26 cellular contexts compared by ENCODE assay signal in the genomic region with DNA sequence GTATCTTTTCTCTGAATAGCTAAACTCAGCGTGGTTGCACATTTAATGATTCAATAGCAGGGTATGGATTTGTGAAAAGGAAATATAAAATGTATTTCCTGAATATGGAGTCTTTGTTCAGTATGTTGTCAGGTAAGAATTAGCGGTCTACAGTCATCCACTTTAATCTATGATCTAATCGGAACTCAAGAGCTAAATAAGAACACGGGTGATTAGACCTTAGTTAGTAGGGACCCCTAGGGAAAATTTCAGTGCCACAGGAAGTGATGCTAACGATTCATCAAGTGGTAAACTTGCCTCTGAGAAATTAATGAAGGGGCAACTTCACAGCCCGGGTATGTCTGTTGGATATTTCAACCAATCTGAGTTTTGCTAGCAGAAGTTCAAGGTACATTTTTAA. TPM values are rescaled to one million over a fixed set of nuclear protein-coding genes. Genes with fewer than 3 reads are reported as not detected.
DNase-seq lines count a peak whose midpoint lies in the region; ATAC-seq, FAIRE-seq and TF ChIP-seq lines count a peak whose summit lies in the region.
"Had no signal": no experiment of that assay in that cellular context is flagged by ENCODE, and none has a peak within 500 bp of the region (broad histone marks: within the 10 kb centered on the region; RNA-seq: fewer than 3 reads in every experiment).

No MANE protein-coding gene starts in this region.

- POLR2A ChIA-PET in HCT116 (lab: Charles Lee) = interaction anchor here (1.0 to 7.0 kb wide), 11 partner anchors 10 to 299 kb away, joined by 3 to 146 read pairs (median 7); no protein-coding TSS in a partner anchor
- POLR2A ChIA-PET in endothelial cell of umbilical vein (lab: Charles Lee) = interaction anchor here (1.2 to 1.7 kb wide), 2 partner anchors 13 to 39 kb away, joined by 3 to 4 read pairs; no protein-coding TSS in a partner anchor

- no peaks in the 10 kb centered on the region for H3K9me1 ChIP-seq in endothelial cell of umbilical vein (replicated peaks; ENCODE audit: control insufficient read depth, extremely low read depth, insufficient read depth, low read length)

- CTCF ChIA-PET in HCT116 (lab: Charles Lee) (no interaction called here), endothelial cell of umbilical vein (lab: Charles Lee) (interaction anchor here (1.3 to 4.2 kb wide), 5 partner anchors 9 to 62 kb away, joined by 3 to 29 read pairs (median 6); a partner anchor contains a TSS)

- H3K4me3 Mint-ChIP-seq in osteocyte (ENCODE audit: unreplicated experiment) = no peak overlapping the region
- H3K4me3 Mint-ChIP-seq: CD8-positive, alpha-beta T cell had no signal

- H3K9me3 Mint-ChIP-seq in osteocyte (ENCODE audit: unreplicated experiment) = no peaks in the 10 kb centered on the region

- H4K20me1 ChIP-seq in HCT116 (ENCODE audit: insufficient read depth) = no peaks in the 10 kb centered on the region
- no peaks in the 10 kb centered on the region for H4K20me1 ChIP-seq in endothelial cell of umbilical vein (replicated peaks; ENCODE audit: control insufficient read depth, extremely low read depth, insufficient read depth, low read length)

- dilution Hi-C loops in endothelial cell of umbilical vein (cut with MboI; ENCODE audit: extremely low pct_ligation_motif_present, low sequenced_read_pairs) = no loop called here

- no peaks in the 10 kb centered on the region for H3K9me2 ChIP-seq in HCT116 (ENCODE audit: insufficient read depth)

- peak overlapping the region; percentile 72 for H3K9ac ChIP-seq in HCT116 (ENCODE audit: low read length)
- peak overlapping the region; percentile 4 for H3K9ac ChIP-seq in endothelial cell of umbilical vein (replicated peaks; ENCODE audit: extremely low read depth, insufficient read depth, low read length)

- peaks cover 61% of the 10 kb centered on the region for H3K4me1 ChIP-seq in ACC112 (ENCODE audit: control insufficient read depth, insufficient read depth, low read length, unreplicated experiment)
- peaks cover 81 to 100% of the 10 kb centered on the region in 2 experiments for H3K4me1 ChIP-seq in HCT116 (ENCODE audit: control insufficient read depth in 1 of 2, insufficient read depth in 2 of 2, low read length in 2 of 2)
- H3K4me1 ChIP-seq in endothelial cell of umbilical vein (ENCODE audit: control insufficient read depth, extremely low read depth, insufficient read depth, low read length) = peaks cover 80% of the 10 kb centered on the region
- H3K4me1 ChIP-seq: A549, SJSA1 had no signal

- H3K9me3 ChIP-seq in HCT116 (ENCODE audit: control insufficient read depth in 1 of 2, insufficient read depth in 1 of 2, low read depth in 1 of 2, low read length in 2 of 2) (no peaks in the 10 kb centered on the region), endothelial cell of umbilical vein (replicated peaks; ENCODE audit: control insufficient read depth, insufficient read depth, low read length) (no peaks in the 10 kb centered on the region)
- H3K9me3 ChIP-seq: A549, SJSA1 had no signal

- no peak overlapping the region for H3K27ac ChIP-seq in ACC112 (ENCODE audit: low read depth, low read length)
- H3K27ac ChIP-seq in HCT116 (ENCODE audit: low read depth, low read length) = peak overlapping the region; percentile 100
- peak overlapping the region; percentile 35 for H3K27ac ChIP-seq in endothelial cell of umbilical vein (ENCODE audit: insufficient read depth, low read depth, low read length)
- H3K27ac ChIP-seq: A549, SJSA1 had no signal

- H3K36me3 Mint-ChIP-seq in osteocyte (ENCODE audit: unreplicated experiment) = peaks cover 2% of the 10 kb centered on the region
- H3K36me3 Mint-ChIP-seq: CD8-positive, alpha-beta T cell had no signal

- peaks cover 65% of the 10 kb centered on the region for H3K4me1 Mint-ChIP-seq in osteocyte (ENCODE audit: unreplicated experiment)

- intact Hi-C loops in HCT116 (cut with micrococcal nuclease) = no loop called here
- intact Hi-C loops in endothelial cell of umbilical vein (cut with micrococcal nuclease) = loop anchor here (5.0 kb wide), 3 partner anchors 95 to 320 kb away; no protein-coding TSS in a partner anchor

- H3K4me3 ChIP-seq in ACC112 (ENCODE audit: low read depth, low read length) = no peak overlapping the region
- no peak overlapping the region for H3K4me3 ChIP-seq in HCT116 (replicated peaks in 1 of 2; ENCODE audit: low read depth in 1 of 2, low read length in 2 of 2)
- H3K4me3 ChIP-seq in endothelial cell of umbilical vein (replicated peaks in 1 of 3; ENCODE audit: insufficient read depth in 1 of 3, low read depth in 1 of 3, low read length in 3 of 3) = no peak overlapping the region
- H3K4me3 ChIP-seq: A549, SJSA1 had no signal

- peak; percentile 9; the same call in 1 of the 2 replicates for ATAC-seq in HCT116
- no peak for ATAC-seq in HG03280 (IDR thresholded peaks at IDR 0.05; ENCODE audit: unreplicated experiment)
- ATAC-seq: A549; CD8-positive, alpha-beta T cell; Right ventricle myocardium inferior had no signal

- H3K36me3 ChIP-seq in ACC112 (ENCODE audit: insufficient read depth, low read length) (no peaks in the 10 kb centered on the region), HCT116 (ENCODE audit: control insufficient read depth in 1 of 2, insufficient read depth in 2 of 2, low read length in 2 of 2) (no peaks in the 10 kb centered on the region), endothelial cell of umbilical vein (ENCODE audit: control insufficient read depth in 2 of 2, extremely low read depth in 1 of 2, insufficient read depth in 2 of 2, low read length in 2 of 2) (no peaks in the 10 kb centered on the region)
- H3K36me3 ChIP-seq: SJSA1 had no signal

- H2AFZ ChIP-seq in ACC112 (ENCODE audit: low read length, unreplicated experiment) (peak overlapping the region; percentile 78), HCT116 (ENCODE audit: low read depth, low read length, poor library complexity, severe bottlenecking) (no peak overlapping the region), endothelial cell of umbilical vein (ENCODE audit: low read depth, low read length) (peak overlapping the region; percentile 69)

- no peaks in the 10 kb centered on the region for H3K79me2 ChIP-seq in ACC112 (ENCODE audit: control insufficient read depth, insufficient read depth, low read length, unreplicated experiment)
- H3K79me2 ChIP-seq in HCT116 (ENCODE audit: insufficient read depth, low read length) = peaks cover 39% of the 10 kb centered on the region
- H3K79me2 ChIP-seq in endothelial cell of umbilical vein (ENCODE audit: control insufficient read depth, insufficient read depth, low read length) = no peaks in the 10 kb centered on the region

- no TSS peak for BruUV-seq in HCT116 (replicated peaks; lab: Mats Ljungman, UMichigan)
- no TSS peak for BruUV-seq in endothelial cell of umbilical vein (replicated peaks; lab: Mats Ljungman, UMichigan)

- peak overlapping the region; percentile 66 for H3K27ac Mint-ChIP-seq in osteocyte (ENCODE audit: unreplicated experiment)
- H3K27ac Mint-ChIP-seq: CD8-positive, alpha-beta T cell had no signal

- FAIRE-seq in endothelial cell of umbilical vein (lab: Jason Lieb, UNC) = no peak
- FAIRE-seq: A549, GM12891, HTR-8/SVneo, RCC 7860 had no signal

- peak; percentile 18; the same call in 1 of the 2 replicates for TF ChIP-seq RAD21 in HCT116 (IDR thresholded peaks at IDR 0.05; ENCODE audit: low read depth)

- TF ChIP-seq POLR2A in HCT116 (IDR thresholded peaks at IDR 0.05; ENCODE audit: borderline replicate concordance, extremely low read depth, insufficient read depth, insufficient read length) = no peak
- no peak for TF ChIP-seq POLR2A in endothelial cell of umbilical vein (IDR thresholded peaks at IDR 0.05; ENCODE audit: low read depth, low read length)

- DNase-seq in HCT116 (ENCODE audit: low read depth, low spot score) (peak; percentile 72), endothelial cell of umbilical vein (ENCODE audit: low read depth, low spot score) (peak; percentile 42), osteocyte (ENCODE audit: extremely low spot score, unreplicated experiment) (no peak), SKM-1 treated with dmso at 0.1 percent for 144 hours (lab: John Stamatoyannopoulos, UW; ENCODE audit: unreplicated experiment) (no peak), kidney tubule cell (ENCODE audit: low spot score) (no peak), medulla oblongata (ENCODE audit: extremely low spot score) (no peak)
- DNase-seq: CD8-positive, alpha-beta T cell; DND-41; GOT3; HCEC 1CT; KG1; NCI-H1092; NCI-H1436 treated with DMSO at 0.1 percent for 48 hours; NCI-H1930; NCI-H345; NCI-H524; NCI-H774; NK-92 treated with Interleukin-12 subunit alpha and Interleukin-12 subunit beta, amount 100 ng/mL, for 24 hours had no signal

- TF ChIP-seq CTCF in HCT116 (IDR thresholded peaks at IDR 0.05 in 2 of 3, conservative IDR thresholded peaks at IDR 0.05 in 1 of 3; ENCODE audit: borderline replicate concordance in 1 of 3, insufficient read depth in 1 of 3, low read depth in 2 of 3, low read length in 2 of 3) = no peak
- TF ChIP-seq CTCF in endothelial cell of umbilical vein (IDR thresholded peaks at IDR 0.05; ENCODE audit: extremely low read depth in 1 of 2, insufficient read depth in 1 of 2, low read depth in 1 of 2, low read length in 2 of 2) = no peak
- no peak for TF ChIP-seq CTCF in osteocyte (IDR thresholded peaks at IDR 0.05)

- RAD21 ChIA-PET in HCT116 (lab: Charles Lee; ENCODE audit: low non-redundant PET in 1 of 2, low total read pairs in 2 of 2, uncharacterized antibody in 2 of 2, unreplicated experiment in 2 of 2) = interaction anchor here in 1 of 2 experiments (1.7 kb wide), 1 partner anchor 73 kb away, joined by 3 read pairs; no protein-coding TSS in a partner anchor

- H3K27me3 ChIP-seq in ACC112 (ENCODE audit: insufficient read depth, low read length) (no peaks in the 10 kb centered on the region), HCT116 (ENCODE audit: insufficient read depth, low read length) (no peaks in the 10 kb centered on the region), endothelial cell of umbilical vein (ENCODE audit: control insufficient read depth in 2 of 2, insufficient read depth in 2 of 2, low read length in 2 of 2) (no peaks in the 10 kb centered on the region)
- H3K27me3 ChIP-seq: SJSA1 had no signal

- H3K4me2 ChIP-seq in HCT116 (ENCODE audit: low read length) = peak overlapping the region; percentile 45
- H3K4me2 ChIP-seq in endothelial cell of umbilical vein (ENCODE audit: insufficient read depth, low read length) = peak overlapping the region; percentile 67
- H3K4me2 ChIP-seq: A549 had no signal

- H3K27me3 Mint-ChIP-seq in osteocyte (ENCODE audit: unreplicated experiment) = no peaks in the 10 kb centered on the region

RNA-seq across cellular contexts. Expression of a gene that starts 47.0 kb away (rescaled TPM):
- total RNA-seq in HCT116 (2021; ENCODE audit: unreplicated experiment) (65.9 TPM), endothelial cell of umbilical vein (16.6 and 21.0 TPM in 2 replicates), osteocyte (139 and 147 TPM in 2 replicates)
- polyA plus RNA-seq in HCT116 (2012) = 29.5 and 35.8 TPM in 2 replicates
- polyA plus RNA-seq in endothelial cell of umbilical vein = 9.5 and 11.1 TPM in 2 replicates
- polyA plus RNA-seq in endothelial cell of umbilical vein (2011; cell fraction: cytosol; rRNA removed) = 10.1 and 10.3 TPM in 2 replicates
- 13.6 and 13.7 TPM in 2 replicates for polyA plus RNA-seq in endothelial cell of umbilical vein (2011; cell fraction: nucleus; rRNA removed)
- 2.9 and 6.6 TPM in 2 replicates for polyA plus RNA-seq in endothelial cell of umbilical vein (2012)
- 33.1 and 35.9 TPM in 2 replicates for polyA minus RNA-seq in endothelial cell of umbilical vein
- polyA minus RNA-seq in endothelial cell of umbilical vein (2011; cell fraction: cytosol; rRNA and poly(A)+ RNA removed) = 13.4 TPM
- polyA minus RNA-seq in endothelial cell of umbilical vein (2011; cell fraction: nucleus; rRNA and poly(A)+ RNA removed) = 61.7 and 67.5 TPM in 2 replicates
- total RNA-seq: CD8-positive, alpha-beta T cell had no signal

Comparison
In these comparisons a context has a peak if more than half of its experiments do, and no peak if none do; other contexts are left out.
1. DNase-seq: peak in HCT116 (single experiment) and endothelial cell of umbilical vein (single experiment); none in osteocyte (single experiment), SKM-1 treated with dmso at 0.1 percent for 144 hours (single experiment), kidney tubule cell (single experiment) and medulla oblongata (single experiment).